In the genomic region with DNA sequence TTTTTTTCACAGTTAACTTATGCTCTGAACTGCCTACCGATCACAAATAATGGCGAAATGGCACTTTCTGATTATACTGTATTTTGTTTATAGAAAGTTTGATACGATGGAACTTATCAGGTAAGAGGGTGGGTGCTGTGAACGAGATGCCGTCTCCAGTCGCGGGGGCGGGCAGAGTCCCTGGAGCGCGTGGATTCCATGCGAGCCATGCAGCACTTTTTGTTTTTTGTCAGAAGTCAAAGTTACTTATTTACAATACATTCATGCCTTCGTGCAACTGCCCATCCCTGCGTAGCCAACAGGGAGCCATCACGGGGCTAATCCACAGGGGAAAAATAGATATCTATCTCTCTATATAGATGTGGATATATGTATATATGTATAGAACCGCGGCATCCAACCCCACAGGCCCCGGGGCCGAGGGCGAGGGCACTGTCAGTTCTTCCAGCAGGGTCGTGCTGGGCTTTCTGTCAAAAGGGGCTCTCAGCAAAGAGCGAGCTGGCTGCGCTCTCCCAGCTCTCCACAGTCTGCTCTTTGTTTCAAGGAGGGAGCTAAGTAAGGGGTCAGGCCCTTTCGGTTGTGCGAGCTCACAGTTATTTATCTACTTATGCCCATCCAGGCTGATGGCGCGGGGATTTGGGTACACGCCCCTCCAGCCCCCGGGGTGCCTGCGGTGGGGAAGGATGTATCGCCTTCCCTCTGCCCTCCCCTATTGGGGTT, we compare ENCODE assay signal across 11 cellular contexts. TPM values are rescaled to one million over a fixed set of nuclear protein-coding genes. Genes with fewer than 3 reads are reported as not detected.
A peak's percentile ranks its signal among the peaks of the same experiment; 100 is the strongest.
DNase-seq lines count a peak whose midpoint lies in the region; ATAC-seq, FAIRE-seq and TF ChIP-seq lines count a peak whose summit lies in the region.
"Had no signal": no experiment of that assay in that cellular context is flagged by ENCODE, and none has a peak within 500 bp of the region (broad histone marks: within the 10 kb centered on the region; RNA-seq: fewer than 3 reads in every experiment).

No MANE protein-coding gene starts in this region.

- no peaks in the 10 kb centered on the region for H3F3A ChIP-seq in smooth muscle cell (ENCODE audit: low read depth)

- no peak overlapping the region for H3K27ac Mint-ChIP-seq in astrocyte (ENCODE audit: unreplicated experiment)
- no peak overlapping the region for H3K27ac Mint-ChIP-seq in stimulated activated memory B cell treated with anti-CD40 and anti-IgM and Interleukin-4, amounts not matched to agents 10 μg/mL and 1 μg/mL and 100 μg/mL, for 72 hours

- no peak for TF ChIP-seq CTCF in astrocyte (IDR thresholded peaks at IDR 0.05; ENCODE audit: insufficient read depth, low read depth, low read length)
- TF ChIP-seq CTCF in smooth muscle cell (IDR thresholded peaks at IDR 0.05; ENCODE audit: borderline replicate concordance, insufficient read depth, poor library complexity, severe bottlenecking) = no peak

- 19% methylated on average over 30 of the region's 30 CpGs for WGBS in smooth muscle cell (ENCODE audit: low lambda C conversion rate)

- peak; percentile 58 for DNase-seq in H7
- no peak for DNase-seq in astrocyte (ENCODE audit: low read depth)
- no peak for DNase-seq in smooth muscle cell (lab: John Stamatoyannopoulos, UW; ENCODE audit: unreplicated experiment)
- no peak for DNase-seq in kidney glomerular epithelial cell (lab: John Stamatoyannopoulos, UW)
- DNase-seq in HK-2 (ENCODE audit: unreplicated experiment) = no peak
- DNase-seq: activated CD4-positive, CD25-positive, alpha-beta regulatory T cell; DMS79; NCI-H1417 treated with DMSO at 0.1 percent for 48 hours; Peyer's patch had no signal

- H4K20me1 ChIP-seq in astrocyte (ENCODE audit: insufficient read depth, low read length) = no peaks in the 10 kb centered on the region
- no peaks in the 10 kb centered on the region for H4K20me1 ChIP-seq in smooth muscle cell (ENCODE audit: low read depth)

- no peaks in the 10 kb centered on the region for H3K9me3 ChIP-seq in astrocyte (ENCODE audit: insufficient read depth, low read depth, low read length)
- H3K9me3 ChIP-seq in iPS-18c (ENCODE audit: control insufficient read depth, insufficient read depth, low read length) = no peaks in the 10 kb centered on the region
- H3K9me3 ChIP-seq in smooth muscle cell (replicated peaks; ENCODE audit: low read depth) = no peaks in the 10 kb centered on the region
- H3K9me3 ChIP-seq: Peyer's patch had no signal

- peaks cover 5% of the 10 kb centered on the region for H3K9me3 Mint-ChIP-seq in astrocyte (ENCODE audit: unreplicated experiment)
- H3K9me3 Mint-ChIP-seq in stimulated activated memory B cell treated with anti-CD40 and anti-IgM and Interleukin-4, amounts not matched to agents 10 μg/mL and 1 μg/mL and 100 μg/mL, for 72 hours = peaks cover 3% of the 10 kb centered on the region

- H2AFZ ChIP-seq in astrocyte (ENCODE audit: low read depth, low read length) (peak overlapping the region; percentile 78), smooth muscle cell (ENCODE audit: low read depth) (no peak overlapping the region)

- H3K4me2 ChIP-seq in astrocyte (ENCODE audit: low read length) = peak overlapping the region; percentile 93
- peak overlapping the region; percentile 64 for H3K4me2 ChIP-seq in smooth muscle cell

- H3K36me3 ChIP-seq in H7 (replicated peaks; ENCODE audit: control insufficient read depth, insufficient read depth, low read length) = no peaks in the 10 kb centered on the region
- H3K36me3 ChIP-seq in astrocyte (ENCODE audit: insufficient read depth, low read length) = no peaks in the 10 kb centered on the region
- no peaks in the 10 kb centered on the region for H3K36me3 ChIP-seq in smooth muscle cell (ENCODE audit: low read depth)
- H3K36me3 ChIP-seq: Peyer's patch had no signal

- H3K27me3 ChIP-seq in H7 (ENCODE audit: control insufficient read depth, insufficient read depth, low read length) (peaks cover 52% of the 10 kb centered on the region), astrocyte (ENCODE audit: insufficient read depth, low read length) (peaks cover 25% of the 10 kb centered on the region), smooth muscle cell (ENCODE audit: low read depth) (peaks cover 75% of the 10 kb centered on the region)
- H3K27me3 ChIP-seq: Peyer's patch had no signal

- peaks cover 2% of the 10 kb centered on the region for H3K4me1 Mint-ChIP-seq in astrocyte (ENCODE audit: low read depth, unreplicated experiment)
- no peaks in the 10 kb centered on the region for H3K4me1 Mint-ChIP-seq in stimulated activated memory B cell treated with anti-CD40 and anti-IgM and Interleukin-4, amounts not matched to agents 10 μg/mL and 1 μg/mL and 100 μg/mL, for 72 hours

- FAIRE-seq in astrocyte (lab: Jason Lieb, UNC) = no peak

- peaks cover 8% of the 10 kb centered on the region for H3K36me3 Mint-ChIP-seq in astrocyte (ENCODE audit: low read depth, unreplicated experiment)
- no peaks in the 10 kb centered on the region for H3K36me3 Mint-ChIP-seq in stimulated activated memory B cell treated with anti-CD40 and anti-IgM and Interleukin-4, amounts not matched to agents 10 μg/mL and 1 μg/mL and 100 μg/mL, for 72 hours

- ATAC-seq in stimulated activated memory B cell treated with anti-CD40 and anti-IgM and Interleukin-4, amounts not matched to agents 10 μg/mL and 1 μg/mL and 100 μg/mL, for 72 hours = no peak

- H3K27ac ChIP-seq in astrocyte (ENCODE audit: low read depth, low read length) (no peak overlapping the region), smooth muscle cell (ENCODE audit: low read depth) (no peak overlapping the region)
- H3K27ac ChIP-seq: Peyer's patch had no signal

- H3K27me3 Mint-ChIP-seq in astrocyte (ENCODE audit: low read depth, unreplicated experiment) = peaks cover 20% of the 10 kb centered on the region
- H3K27me3 Mint-ChIP-seq in stimulated activated memory B cell treated with anti-CD40 and anti-IgM and Interleukin-4, amounts not matched to agents 10 μg/mL and 1 μg/mL and 100 μg/mL, for 72 hours = peaks cover 35% of the 10 kb centered on the region

- no peak overlapping the region for H3K4me3 Mint-ChIP-seq in astrocyte (ENCODE audit: unreplicated experiment)
- no peak overlapping the region for H3K4me3 Mint-ChIP-seq in stimulated activated memory B cell treated with anti-CD40 and anti-IgM and Interleukin-4, amounts not matched to agents 10 μg/mL and 1 μg/mL and 100 μg/mL, for 72 hours

- H3K4me3 ChIP-seq in H7 (ENCODE audit: insufficient read depth, low read depth, low read length) = peak overlapping the region; percentile 19; the same call in 1 of the 2 replicates
- peak overlapping the region; percentile 73 for H3K4me3 ChIP-seq in astrocyte (ENCODE audit: insufficient read depth, low read depth, low read length)
- peak overlapping the region; percentile 38 for H3K4me3 ChIP-seq in iPS-18c (ENCODE audit: insufficient read depth, low read depth, low read length)
- H3K4me3 ChIP-seq in smooth muscle cell = peak overlapping the region; percentile 29
- H3K4me3 ChIP-seq: Peyer's patch had no signal

- no peaks in the 10 kb centered on the region for H3K79me2 ChIP-seq in astrocyte (ENCODE audit: insufficient read depth, low read length)
- H3K79me2 ChIP-seq in smooth muscle cell (ENCODE audit: low read depth) = no peaks in the 10 kb centered on the region

- H3K9ac ChIP-seq in astrocyte (ENCODE audit: low read length) (peak overlapping the region; percentile 23), smooth muscle cell (ENCODE audit: low read depth) (no peak overlapping the region)

- H3K4me1 ChIP-seq in astrocyte (ENCODE audit: insufficient read depth, low read length) (peaks cover 18% of the 10 kb centered on the region), smooth muscle cell (ENCODE audit: low read depth) (peaks cover 37% of the 10 kb centered on the region)
- H3K4me1 ChIP-seq: Peyer's patch had no signal

RNA-seq across cellular contexts. Expression of gene SLITRK1, which starts 3.4 kb away (rescaled TPM):
- total RNA-seq in H7 (2014; rRNA removed; shearing (Covaris generic)) = 0.04 and 0.07 TPM in 2 replicates
- total RNA-seq in astrocyte = 2.3 and 3.1 TPM in 2 replicates
- not detected in 2 replicates for total RNA-seq in smooth muscle cell
- polyA plus RNA-seq in smooth muscle cell = not detected in 2 replicates
- total RNA-seq: Peyer's patch had no signal

Comparison
In these comparisons a context has a peak if more than half of its experiments do, and no peak if none do; other contexts are left out.
1. H3K4me3 ChIP-seq: peak in every context shown above with its lines; median percentile 73 in astrocyte; 38 in iPS-18c; 29 in smooth muscle cell; 19 in H7.